In the genomic region with DNA sequence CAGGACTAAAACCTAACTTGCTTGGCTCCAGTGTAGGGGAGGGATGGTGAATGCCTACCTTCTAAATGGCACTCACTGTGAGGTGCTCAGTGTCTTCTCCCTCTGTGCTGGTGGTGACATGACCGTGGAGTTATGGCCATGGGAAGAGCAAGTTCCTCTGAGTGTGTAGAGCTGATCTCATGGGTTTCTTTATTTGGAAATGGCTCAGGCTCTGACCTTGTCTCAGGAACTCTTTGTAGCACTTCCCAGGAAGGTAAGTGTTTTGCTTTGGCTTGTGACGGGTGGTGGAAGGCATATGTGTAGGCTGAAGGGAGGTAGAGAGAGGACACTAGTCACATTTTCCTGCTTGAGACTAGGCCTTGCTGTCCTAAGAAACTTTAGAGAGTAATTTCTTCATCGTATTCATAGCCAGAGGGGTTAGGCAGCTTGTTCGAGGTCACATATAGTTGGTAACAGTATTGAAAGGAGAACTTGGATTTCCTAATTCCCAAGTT, we compare ENCODE assay signal across 1 cellular context.
TF ChIP-seq lines count a peak whose summit lies in the region.

No MANE protein-coding gene starts in this region.

TF ChIP-seq in IMR-90, 13 proteins besides CTCF, POLR2A, EP300 and RAD21 (continued from another document):
- TF ChIP-seq, protein P1, sequence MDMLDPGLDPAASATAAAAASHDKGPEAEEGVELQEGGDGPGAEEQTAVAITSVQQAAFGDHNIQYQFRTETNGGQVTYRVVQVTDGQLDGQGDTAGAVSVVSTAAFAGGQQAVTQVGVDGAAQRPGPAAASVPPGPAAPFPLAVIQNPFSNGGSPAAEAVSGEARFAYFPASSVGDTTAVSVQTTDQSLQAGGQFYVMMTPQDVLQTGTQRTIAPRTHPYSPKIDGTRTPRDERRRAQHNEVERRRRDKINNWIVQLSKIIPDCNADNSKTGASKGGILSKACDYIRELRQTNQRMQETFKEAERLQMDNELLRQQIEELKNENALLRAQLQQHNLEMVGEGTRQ (IDR thresholded peaks at IDR 0.05; ENCODE audit: low read depth, low read length) = no peak
- no peak for TF ChIP-seq BHLHE40 (IDR thresholded peaks at IDR 0.05; ENCODE audit: low read depth, low read length)
- TF ChIP-seq CEBPB (IDR thresholded peaks at IDR 0.05; ENCODE audit: low read depth, low read length) = no peak
TF ChIP-seq in IMR-90: peak in this region for 0.
